ENCODE assay signal across 1 cellular context in the genomic region with DNA sequence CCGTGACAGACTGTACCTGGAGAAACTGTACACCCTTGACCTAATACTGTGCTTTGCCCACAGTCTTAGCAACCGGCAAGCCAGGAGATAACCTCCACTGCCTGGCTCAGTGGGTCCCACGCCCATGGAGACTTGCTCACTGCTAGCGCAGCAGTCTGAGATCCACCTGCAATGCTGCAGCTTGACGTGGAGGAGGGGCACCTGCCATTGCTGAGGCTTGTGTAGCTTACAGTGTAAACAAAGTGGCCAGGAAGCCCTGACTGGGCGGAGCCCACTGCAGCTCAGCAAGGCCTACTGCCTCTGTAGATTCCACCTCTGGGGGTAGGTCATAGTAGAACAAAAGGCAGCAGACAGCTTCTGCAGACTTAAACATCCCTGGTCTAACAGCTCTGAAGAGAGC.
TF ChIP-seq lines count a peak whose summit lies in the region.

No MANE protein-coding gene starts in this region.

TF ChIP-seq in GM23338, 12 proteins besides CTCF, POLR2A, EP300 and RAD21 (continued from another document):
- TF ChIP-seq ZNF462 (CRISPR knock-in tag; IDR thresholded peaks at IDR 0.05), result no peak
- no peak for TF ChIP-seq NANOG (IDR thresholded peaks at IDR 0.05; ENCODE audit: borderline replicate concordance)
TF ChIP-seq in GM23338: peak in this region for 0.
